Comparison of ENCODE assay signal across 1 cellular context in genomic region chr9:128339761-128340690, GRCh38.
TF ChIP-seq lines count a peak whose summit lies in the region.

SLC27A4 (plus strand) TSS chr9:128340527; CDS start chr9:128343133, 2,606 bp downstream.

TF ChIP-seq in HepG2, 621 proteins besides CTCF, POLR2A, EP300 and RAD21 (continued from another document and continues in another):
- TF ChIP-seq ZNF724P (CRISPR knock-in tag; IDR thresholded peaks at IDR 0.05; ENCODE audit: borderline replicate concordance), result no peak; the same call in 1 of the 2 replicates
- TF ChIP-seq XBP1 (CRISPR knock-in tag; IDR thresholded peaks at IDR 0.05), result no peak
- TF ChIP-seq ZNF580 (CRISPR knock-in tag; IDR thresholded peaks at IDR 0.05; ENCODE audit: borderline replicate concordance, low read depth), result no peak
- TF ChIP-seq PLRG1 (conservative IDR thresholded peaks at IDR 0.05), result no peak
- no peak for TF ChIP-seq MEIS2 (CRISPR knock-in tag; IDR thresholded peaks at IDR 0.05)
- TF ChIP-seq KLF9 (CRISPR knock-in tag; IDR thresholded peaks at IDR 0.05; ENCODE audit: low read depth), result no peak
- TF ChIP-seq ZNF768 (CRISPR knock-in tag; IDR thresholded peaks at IDR 0.05), result peak; percentile 38; the same call in 1 of the 2 replicates
- TF ChIP-seq ZNF816 (CRISPR knock-in tag; IDR thresholded peaks at IDR 0.05; ENCODE audit: borderline replicate concordance), result no peak
- TF ChIP-seq ZNF205 (CRISPR knock-in tag; IDR thresholded peaks at IDR 0.05), result no peak
- TF ChIP-seq MTA1 (CRISPR knock-in tag; IDR thresholded peaks at IDR 0.05; ENCODE audit: borderline replicate concordance), result no peak
- TF ChIP-seq ZNF746 (CRISPR knock-in tag; IDR thresholded peaks at IDR 0.05), result no peak
- no peak for TF ChIP-seq ARNTL (CRISPR knock-in tag; IDR thresholded peaks at IDR 0.05)
- TF ChIP-seq TBP (CRISPR knock-in tag; IDR thresholded peaks at IDR 0.05), result no peak
- no peak for TF ChIP-seq RFX1 (IDR thresholded peaks at IDR 0.05)
- no peak for TF ChIP-seq TMF1 (CRISPR knock-in tag; IDR thresholded peaks at IDR 0.05; ENCODE audit: low read depth)
- TF ChIP-seq MAFF (IDR thresholded peaks at IDR 0.05; ENCODE audit: low read depth, low read length), result no peak
- no peak for TF ChIP-seq HES4 (CRISPR knock-in tag; IDR thresholded peaks at IDR 0.05; ENCODE audit: borderline replicate concordance)
- no peak for TF ChIP-seq ZNF660 (CRISPR knock-in tag; IDR thresholded peaks at IDR 0.05; ENCODE audit: borderline replicate concordance, low read depth)
- no peak for TF ChIP-seq FOXA1 (IDR thresholded peaks at IDR 0.05)
- no peak for TF ChIP-seq FOXA1 (CRISPR knock-in tag; IDR thresholded peaks at IDR 0.05)
- no peak for TF ChIP-seq NFKBIZ (CRISPR knock-in tag; IDR thresholded peaks at IDR 0.05)
- peak; percentile 41; the same call in 1 of the 2 replicates for TF ChIP-seq TARDBP (CRISPR knock-in tag; IDR thresholded peaks at IDR 0.05)
- TF ChIP-seq TCF12 (IDR thresholded peaks at IDR 0.05), result no peak
- TF ChIP-seq TCF12 (CRISPR knock-in tag; IDR thresholded peaks at IDR 0.05), result 0 out of 2 replicates have a peak, but pooled peaks have one; percentile 48
- TF ChIP-seq SMAD9 (CRISPR knock-in tag; IDR thresholded peaks at IDR 0.05), result no peak
- peak; percentile 92; the same call in 1 of the 2 replicates for TF ChIP-seq MAF1 (CRISPR knock-in tag; IDR thresholded peaks at IDR 0.05; ENCODE audit: borderline replicate concordance)
- TF ChIP-seq NFATC3 (CRISPR knock-in tag; IDR thresholded peaks at IDR 0.05), result no peak
- TF ChIP-seq ZNF547 (CRISPR knock-in tag; IDR thresholded peaks at IDR 0.05), result peak; percentile 39; the same call in 1 of the 2 replicates
- TF ChIP-seq PAF1 (CRISPR knock-in tag; IDR thresholded peaks at IDR 0.05), result no peak
- TF ChIP-seq TEAD2 (CRISPR knock-in tag; IDR thresholded peaks at IDR 0.05), result no peak
- TF ChIP-seq LRRFIP1 (CRISPR knock-in tag; conservative IDR thresholded peaks at IDR 0.05), result no peak
- TF ChIP-seq ZBTB14 (CRISPR knock-in tag; IDR thresholded peaks at IDR 0.05), result no peak
- TF ChIP-seq TFE3 (CRISPR knock-in tag; IDR thresholded peaks at IDR 0.05), result no peak
- no peak for TF ChIP-seq ZBTB4 (CRISPR knock-in tag; IDR thresholded peaks at IDR 0.05; ENCODE audit: borderline replicate concordance)
- TF ChIP-seq ATRX (CRISPR knock-in tag; IDR thresholded peaks at IDR 0.05; ENCODE audit: borderline replicate concordance), result no peak
- peak; percentile 26; the same call in 1 of the 2 replicates for TF ChIP-seq ZSCAN21 (CRISPR knock-in tag; IDR thresholded peaks at IDR 0.05; ENCODE audit: borderline replicate concordance)
- peak; percentile 19; the same call in 1 of the 2 replicates for TF ChIP-seq CBFB (CRISPR knock-in tag; IDR thresholded peaks at IDR 0.05)
- TF ChIP-seq SRF (IDR thresholded peaks at IDR 0.05; ENCODE audit: low read depth, low read length), result no peak
- TF ChIP-seq CSRNP2 (CRISPR knock-in tag; conservative IDR thresholded peaks at IDR 0.05; ENCODE audit: low read depth), result no peak
- peak; percentile 27 for TF ChIP-seq HIC2 (CRISPR knock-in tag; IDR thresholded peaks at IDR 0.05; ENCODE audit: low read depth)
- peak; percentile 42 for TF ChIP-seq FOXA3 (CRISPR knock-in tag; IDR thresholded peaks at IDR 0.05)
- no peak; the same call in 1 of the 2 replicates for TF ChIP-seq HINFP (CRISPR knock-in tag; IDR thresholded peaks at IDR 0.05; ENCODE audit: low read depth)
- peak; percentile 51 for TF ChIP-seq MED8 (CRISPR knock-in tag; IDR thresholded peaks at IDR 0.05; ENCODE audit: insufficient replicate concordance)
- TF ChIP-seq HMG20A (CRISPR knock-in tag; IDR thresholded peaks at IDR 0.05; ENCODE audit: borderline replicate concordance), result no peak; the same call in 1 of the 2 replicates
- no peak for TF ChIP-seq TBL1XR1 (IDR thresholded peaks at IDR 0.05; ENCODE audit: borderline replicate concordance, low read length, partially characterized antibody)
- TF ChIP-seq CCAR2 (optimal IDR thresholded peaks at IDR 0.05; ENCODE audit: low read depth, low read length), result no peak
- TF ChIP-seq PHF20 (CRISPR knock-in tag; IDR thresholded peaks at IDR 0.05), result peak; percentile 22; the same call in 1 of the 2 replicates
- no peak for TF ChIP-seq MED1 (CRISPR knock-in tag; IDR thresholded peaks at IDR 0.05)
- TF ChIP-seq ELF4 (CRISPR knock-in tag; IDR thresholded peaks at IDR 0.05; ENCODE audit: borderline replicate concordance), result no peak
- TF ChIP-seq ZNF850 (CRISPR knock-in tag; conservative IDR thresholded peaks at IDR 0.05), result no peak
- TF ChIP-seq GABPA (IDR thresholded peaks at IDR 0.05; ENCODE audit: low read depth, low read length), result peak; percentile 30; the same call in 1 of the 2 replicates
- TF ChIP-seq GABPA (CRISPR knock-in tag; IDR thresholded peaks at IDR 0.05; ENCODE audit: low read depth), result peak; percentile 43
- TF ChIP-seq PRDM10 (CRISPR knock-in tag; IDR thresholded peaks at IDR 0.05; ENCODE audit: low read depth), result no peak
- TF ChIP-seq ZNF20 (CRISPR knock-in tag; IDR thresholded peaks at IDR 0.05), result no peak
